In genomic region chr6:111291860-111292259, GRCh38 we compare ENCODE assay signal across 1 cellular context.
TF ChIP-seq lines count a peak whose summit lies in the region.

No MANE protein-coding gene starts in this region.

TF ChIP-seq in K562, 482 proteins besides CTCF, POLR2A, EP300 and RAD21 (continued from another document):
- no peak for TF ChIP-seq PREB (CRISPR knock-in tag; IDR thresholded peaks at IDR 0.05)
- TF ChIP-seq ETV6 (IDR thresholded peaks at IDR 0.05; ENCODE audit: borderline replicate concordance in 1 of 2, low read depth in 2 of 2, low read length in 1 of 2), result no peak
- no peak for TF ChIP-seq ETV6 (CRISPR knock-in tag; IDR thresholded peaks at IDR 0.05; ENCODE audit: borderline replicate concordance)
- TF ChIP-seq SRF (CRISPR knock-in tag; IDR thresholded peaks at IDR 0.05), result no peak
- TF ChIP-seq PBX2 (CRISPR knock-in tag; IDR thresholded peaks at IDR 0.05; ENCODE audit: low read depth), result no peak
- 0 out of 2 replicates have a peak, but pooled peaks have one; percentile 9 for TF ChIP-seq PBX2 (tag; conservative IDR thresholded peaks at IDR 0.05; ENCODE audit: low read depth)
- TF ChIP-seq GTF3C2 (IDR thresholded peaks at IDR 0.05; ENCODE audit: borderline replicate concordance, extremely low read depth, insufficient read length), result no peak
- no peak for TF ChIP-seq ZNF140 (CRISPR knock-in tag; IDR thresholded peaks at IDR 0.05)
- TF ChIP-seq TSHZ1 (CRISPR knock-in tag; IDR thresholded peaks at IDR 0.05), result no peak
- TF ChIP-seq SAFB2 (IDR thresholded peaks at IDR 0.05; ENCODE audit: borderline replicate concordance, low read depth, low read length, severe bottlenecking), result no peak
- no peak for TF ChIP-seq ASH1L (IDR thresholded peaks at IDR 0.05; ENCODE audit: borderline replicate concordance, low read depth, partially characterized antibody)
- no peak for TF ChIP-seq FOXJ2 (tag; IDR thresholded peaks at IDR 0.05)
- no peak for TF ChIP-seq MXD1 (CRISPR knock-in tag; IDR thresholded peaks at IDR 0.05; ENCODE audit: borderline replicate concordance, poor library complexity, severe bottlenecking)
- TF ChIP-seq EZH2 (IDR thresholded peaks at IDR 0.05; ENCODE audit: borderline replicate concordance, low read depth, low read length), result no peak
- no peak for TF ChIP-seq SNIP1 (IDR thresholded peaks at IDR 0.05; ENCODE audit: low read depth)
- no peak for TF ChIP-seq ZNF24 (IDR thresholded peaks at IDR 0.05)
- TF ChIP-seq PKNOX1 (IDR thresholded peaks at IDR 0.05), result peak; percentile 55; the same call in 1 of the 2 replicates
- no peak for TF ChIP-seq GABPB1 (CRISPR knock-in tag; IDR thresholded peaks at IDR 0.05)
- no peak for TF ChIP-seq SREBF2 (CRISPR knock-in tag; IDR thresholded peaks at IDR 0.05)
- no peak for TF ChIP-seq KAT8 (IDR thresholded peaks at IDR 0.05; ENCODE audit: low read depth)
- TF ChIP-seq TAF9B (IDR thresholded peaks at IDR 0.05; ENCODE audit: partially characterized antibody), result no peak
- no peak for TF ChIP-seq SFPQ (IDR thresholded peaks at IDR 0.05; ENCODE audit: low read depth, low read length)
- TF ChIP-seq HINFP (tag; conservative IDR thresholded peaks at IDR 0.05; ENCODE audit: low read depth), result no peak
- no peak for TF ChIP-seq ZNF707 (CRISPR knock-in tag; conservative IDR thresholded peaks at IDR 0.05)
- no peak for TF ChIP-seq NELFE (IDR thresholded peaks at IDR 0.05; ENCODE audit: insufficient read depth, insufficient read length)
- no peak for TF ChIP-seq GTF2B (IDR thresholded peaks at IDR 0.05; ENCODE audit: extremely low read depth, insufficient read length)
